In the genomic region with DNA sequence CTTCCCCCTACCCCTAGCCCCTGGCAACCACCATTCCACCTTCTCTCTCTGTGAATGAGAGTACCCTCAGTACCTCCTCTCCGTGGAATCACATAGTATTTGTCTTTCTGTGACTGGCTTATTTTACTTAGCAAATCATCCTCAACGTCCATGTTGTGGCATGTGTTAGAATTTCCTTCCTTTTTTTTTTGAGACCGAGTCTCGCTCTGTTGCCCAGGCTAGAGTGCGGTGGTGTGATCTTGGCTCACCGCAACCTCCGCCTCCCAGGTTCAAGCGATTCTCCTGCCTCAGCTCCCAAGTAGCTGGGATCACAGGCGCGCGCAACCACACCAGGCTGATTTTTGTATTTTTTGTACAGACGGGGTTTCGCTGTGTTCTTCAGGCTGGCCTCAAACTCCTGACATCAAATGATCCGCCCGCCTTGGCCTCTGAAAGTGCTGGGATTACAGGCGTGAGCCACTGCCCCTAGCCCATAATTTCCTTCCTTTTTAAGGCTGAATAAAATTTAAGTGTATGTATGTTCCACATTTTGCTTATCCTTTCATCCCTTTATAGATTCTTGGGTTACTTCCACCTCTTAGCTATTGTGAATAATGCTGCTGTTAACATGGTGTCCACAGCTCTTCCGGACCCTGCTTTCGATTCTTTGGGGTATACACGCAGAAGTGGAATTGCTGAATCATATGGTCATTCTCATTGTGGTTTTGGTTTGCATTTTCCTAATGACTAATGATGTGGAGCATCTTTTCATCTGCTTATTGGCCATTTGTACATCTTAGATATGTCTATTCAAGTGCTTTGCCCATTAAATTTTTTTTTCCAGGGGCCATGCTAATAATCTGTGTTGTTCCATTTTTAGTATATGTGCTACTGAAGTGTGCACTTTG, we compare ENCODE assay signal across 11 cellular contexts. TPM values are rescaled to one million over a fixed set of nuclear protein-coding genes. Genes with fewer than 3 reads are reported as not detected.
DNase-seq lines count a peak whose midpoint lies in the region; ATAC-seq and TF ChIP-seq lines count a peak whose summit lies in the region.
"Had no signal": no experiment of that assay in that cellular context is flagged by ENCODE, and none has a peak within 500 bp of the region (broad histone marks: within the 10 kb centered on the region; RNA-seq: fewer than 3 reads in every experiment).

No MANE protein-coding gene starts in this region.

- TF ChIP-seq POLR2A in suprapubic skin (IDR thresholded peaks at IDR 0.05) = no peak

- WGBS in suprapubic skin = 92% methylated on average over 19 of the region's 19 CpGs

- H3K27ac ChIP-seq in suprapubic skin = no peak overlapping the region
- no peak overlapping the region for H3K27ac ChIP-seq in effector memory CD4-positive, alpha-beta T cell (ENCODE audit: insufficient read depth, low read length, poor library complexity, severe bottlenecking)
- H3K27ac ChIP-seq: heart right ventricle had no signal

- peak; percentile 80 for ATAC-seq in GM21529 (IDR thresholded peaks at IDR 0.05; ENCODE audit: unreplicated experiment)
- ATAC-seq: heart right ventricle had no signal

- no peaks in the 10 kb centered on the region for H3K27me3 ChIP-seq in suprapubic skin
- no peaks in the 10 kb centered on the region for H3K27me3 ChIP-seq in effector memory CD4-positive, alpha-beta T cell (replicated peaks; ENCODE audit: control insufficient read depth, insufficient read depth, low read length, poor library complexity, severe bottlenecking)
- H3K27me3 ChIP-seq: heart right ventricle had no signal

- H3K4me1 ChIP-seq in suprapubic skin = peaks cover 5% of the 10 kb centered on the region
- no peaks in the 10 kb centered on the region for H3K4me1 ChIP-seq in effector memory CD4-positive, alpha-beta T cell (ENCODE audit: control insufficient read depth, insufficient read depth, low read length, poor library complexity, severe bottlenecking)
- H3K4me1 ChIP-seq: heart right ventricle had no signal

- no peak for TF ChIP-seq CTCF in GM12864 (IDR thresholded peaks at IDR 0.05; ENCODE audit: low read depth, low read length, missing control alignments)
- TF ChIP-seq CTCF in foreskin fibroblast (IDR thresholded peaks at IDR 0.05; ENCODE audit: low read depth, low read length) = no peak
- no peak for TF ChIP-seq CTCF in suprapubic skin (IDR thresholded peaks at IDR 0.05)

- DNase-seq in GM12864 (ENCODE audit: low read depth) (peak; percentile 49), HS-5 (ENCODE audit: low read depth) (peak; percentile 66), foreskin fibroblast (peak; percentile 59 to 77), suprapubic skin (ENCODE audit: low spot score in 2 of 2) (no peak), T-helper 9 cell (no peak), pons (ENCODE audit: low spot score) (no peak)
- no peak for DNase-seq in effector memory CD4-positive, alpha-beta T cell
- DNase-seq: activated naive CD8-positive, alpha-beta T cell treated with anti-CD3 and anti-CD28 coated beads, Interleukin-2, amount 10 ng/mL, durations not matched to agents 7 days and 5 days; heart right ventricle had no signal

- H3K9me3 ChIP-seq in suprapubic skin = no peaks in the 10 kb centered on the region
- H3K9me3 ChIP-seq in effector memory CD4-positive, alpha-beta T cell (ENCODE audit: control insufficient read depth, low read length) = no peaks in the 10 kb centered on the region
- H3K9me3 ChIP-seq: heart right ventricle had no signal

- H3K4me3 ChIP-seq in GM12864 (ENCODE audit: low read depth, low read length) (no peak overlapping the region), foreskin fibroblast (ENCODE audit: low read depth in 1 of 2, low read length in 2 of 2) (no peak overlapping the region), suprapubic skin (no peak overlapping the region)
- H3K4me3 ChIP-seq in effector memory CD4-positive, alpha-beta T cell (ENCODE audit: insufficient read depth, low read depth, low read length, poor library complexity, severe bottlenecking) = no peak overlapping the region
- H3K4me3 ChIP-seq: heart right ventricle had no signal

- TF ChIP-seq EP300 in suprapubic skin (IDR thresholded peaks at IDR 0.05) = no peak

- no peaks in the 10 kb centered on the region for H3K36me3 ChIP-seq in suprapubic skin
- no peaks in the 10 kb centered on the region for H3K36me3 ChIP-seq in effector memory CD4-positive, alpha-beta T cell (ENCODE audit: control insufficient read depth, insufficient read depth, low read length)
- H3K36me3 ChIP-seq: heart right ventricle had no signal

RNA-seq across cellular contexts. Expression of gene ERRFI1, which starts 32.3 kb away (rescaled TPM):
- total RNA-seq in suprapubic skin = 100 to 1,000 TPM; 128 to 312 (median 262) TPM

RNA-seq across cellular contexts. Expression of gene PARK7, which starts 32.3 kb away (rescaled TPM):
- total RNA-seq in suprapubic skin = 10 to 100 TPM; 74.0 to 94.1 (median 85.2) TPM

RNA-seq across cellular contexts. Expression of gene TNFRSF9, which starts 53.2 kb away (rescaled TPM):
- not detected for total RNA-seq in suprapubic skin
- total RNA-seq: temporal lobe had no signal

Comparison
In these comparisons a context has a peak if more than half of its experiments do, and no peak if none do; other contexts are left out.
1. DNase-seq: peak in GM12864 (single experiment), HS-5 (single experiment) and foreskin fibroblast (2 of 2); none in suprapubic skin (0 of 2), effector memory CD4-positive, alpha-beta T cell (0 of 3), T-helper 9 cell (single experiment) and pons (single experiment).